Comparison of ENCODE assay signal across 8 cellular contexts in the genomic region with DNA sequence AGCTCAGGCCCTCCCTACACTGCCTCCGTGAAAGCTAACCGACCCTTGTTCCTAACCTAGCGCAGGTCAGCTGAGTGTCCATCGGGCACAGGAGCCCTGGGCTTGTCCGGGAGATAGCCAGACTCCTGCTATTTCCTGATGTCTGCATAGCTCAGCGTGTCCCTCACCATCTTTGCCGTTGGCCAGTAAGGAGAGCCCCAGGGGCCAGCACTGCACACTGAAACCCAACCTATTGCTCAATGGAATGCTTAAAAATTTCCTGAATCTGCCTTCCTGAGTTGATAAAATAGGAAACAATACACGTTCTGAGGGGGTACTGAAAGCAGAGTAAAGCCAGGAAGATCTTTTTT. TPM values are rescaled to one million over a fixed set of nuclear protein-coding genes. Genes with fewer than 3 reads are reported as not detected.
DNase-seq lines count a peak whose midpoint lies in the region; ATAC-seq and TF ChIP-seq lines count a peak whose summit lies in the region.

No MANE protein-coding gene starts in this region.

- H3K9me3 ChIP-seq in right cardiac atrium (ENCODE audit: control insufficient read depth, low read length) (no peaks in the 10 kb centered on the region), stomach smooth muscle (ENCODE audit: control insufficient read depth in 2 of 2, low read length in 2 of 2) (no peaks in the 10 kb centered on the region)

- H3K27me3 Mint-ChIP-seq in activated CD4-positive, alpha-beta T cell treated with anti-CD3 and anti-CD28 coated beads for 36 hours, result no peaks in the 10 kb centered on the region
- no peaks in the 10 kb centered on the region for H3K27me3 Mint-ChIP-seq in activated B cell treated with CpG ODN at 0.5 μM for 24 hours

- H3K4me3 ChIP-seq in right cardiac atrium (ENCODE audit: low read length) (no peak overlapping the region), stomach smooth muscle (ENCODE audit: low read length in 2 of 2) (peak overlapping the region; percentile 27 to 49)

- H3K27ac Mint-ChIP-seq in activated CD4-positive, alpha-beta T cell treated with anti-CD3 and anti-CD28 coated beads for 36 hours, result peak overlapping the region; percentile 95
- peak overlapping the region; percentile 97 for H3K27ac Mint-ChIP-seq in activated B cell treated with CpG ODN at 0.5 μM for 24 hours

- intact Hi-C loops in activated CD4-positive, alpha-beta T cell treated with anti-CD3 and anti-CD28 coated beads for 36 hours (cut with DNase I, micrococcal nuclease), result loop anchor here (1.0 to 10.0 kb wide), 6 partner anchors 35 to 353 kb away; no protein-coding TSS in a partner anchor
- intact Hi-C loops in activated B cell treated with CpG ODN at 0.5 μM for 24 hours (cut with micrococcal nuclease), result loop anchor here (5.0 to 10.0 kb wide), 2 partner anchors 1018 to 1110 kb away; a partner anchor contains a TSS
- intact Hi-C loops in right cardiac atrium (cut with DNase I), result loop anchor here in 1 of 4 donors (10.0 kb wide), 1 partner anchor 348 kb away; no protein-coding TSS in a partner anchor

- H3K27ac ChIP-seq in right cardiac atrium (ENCODE audit: low read length), result no peak overlapping the region
- H3K27ac ChIP-seq in stomach smooth muscle (ENCODE audit: low read length), result no peak overlapping the region

- CTCF ChIA-PET in activated CD4-positive, alpha-beta T cell treated with anti-CD3 and anti-CD28 coated beads for 36 hours (lab: Charles Lee), result interaction anchor here (0.6 to 3.2 kb wide), 17 partner anchors 8 to 353 kb away, joined by 3 to 19 read pairs (median 6); no protein-coding TSS in a partner anchor
- CTCF ChIA-PET in activated B cell treated with CpG ODN at 0.5 μM for 24 hours (lab: Charles Lee), result interaction anchor here (0.7 to 2.4 kb wide), 8 partner anchors 20 to 353 kb away, joined by 3 to 10 read pairs (median 4); no protein-coding TSS in a partner anchor

- H3K27me3 ChIP-seq in right cardiac atrium (ENCODE audit: control insufficient read depth, insufficient read depth) (no peaks in the 10 kb centered on the region), stomach smooth muscle (ENCODE audit: control insufficient read depth in 1 of 2, insufficient read depth in 2 of 2, low read length in 2 of 2) (no peaks in the 10 kb centered on the region)

- H3K36me3 Mint-ChIP-seq in activated CD4-positive, alpha-beta T cell treated with anti-CD3 and anti-CD28 coated beads for 36 hours (ENCODE audit: low read depth), result peaks cover 45% of the 10 kb centered on the region
- peaks cover 46% of the 10 kb centered on the region for H3K36me3 Mint-ChIP-seq in activated B cell treated with CpG ODN at 0.5 μM for 24 hours (ENCODE audit: low read depth)

- H3K9ac ChIP-seq in stomach smooth muscle (ENCODE audit: low read length in 2 of 2), result no peak overlapping the region

- WGBS in right cardiac atrium, result 40% methylated on average over 8 of the region's 8 CpGs

- no peaks in the 10 kb centered on the region for H3K9me3 Mint-ChIP-seq in activated CD4-positive, alpha-beta T cell treated with anti-CD3 and anti-CD28 coated beads for 36 hours (ENCODE audit: low read depth)
- H3K9me3 Mint-ChIP-seq in activated B cell treated with CpG ODN at 0.5 μM for 24 hours, result no peaks in the 10 kb centered on the region

- H3K36me3 ChIP-seq in stomach smooth muscle (ENCODE audit: control insufficient read depth in 2 of 2, insufficient read depth in 2 of 2, low read length in 2 of 2), result no peaks in the 10 kb centered on the region

- no peaks in the 10 kb centered on the region for H3K4me1 ChIP-seq in right cardiac atrium (ENCODE audit: control insufficient read depth, insufficient read depth, low read length)
- peaks cover 33% of the 10 kb centered on the region for H3K4me1 ChIP-seq in stomach smooth muscle (ENCODE audit: control insufficient read depth, insufficient read depth, low read length)

- DNase-seq in activated CD4-positive, alpha-beta T cell treated with anti-CD3 and anti-CD28 coated beads for 36 hours, result no peak
- no peak for DNase-seq in activated CD4-positive, alpha-beta T cell treated with anti-CD3 and anti-CD28 coated beads for 1 hour
- DNase-seq in activated B cell treated with CpG ODN at 0.5 μM for 24 hours, result no peak
- peak in 1 of 3 donors; percentile 40 for DNase-seq in right cardiac atrium
- no peak for DNase-seq in NCI-H446 (lab: John Stamatoyannopoulos, UW)
- no peak for DNase-seq in DMS79 treated with DMSO at 0.1 percent for 48 hours (lab: John Stamatoyannopoulos, UW)

- no peak for ATAC-seq in activated CD4-positive, alpha-beta T cell treated with anti-CD3 and anti-CD28 coated beads for 36 hours
- ATAC-seq in activated B cell treated with CpG ODN at 0.5 μM for 24 hours (ENCODE audit: low read depth) (no peak), right cardiac atrium (peak; percentile 27 to 38), HG02981 (IDR thresholded peaks at IDR 0.05; ENCODE audit: unreplicated experiment) (no peak)

- peak overlapping the region; percentile 87 for H3K4me3 Mint-ChIP-seq in activated CD4-positive, alpha-beta T cell treated with anti-CD3 and anti-CD28 coated beads for 36 hours
- peak overlapping the region; percentile 91 for H3K4me3 Mint-ChIP-seq in activated B cell treated with CpG ODN at 0.5 μM for 24 hours

- POLR2A ChIA-PET in activated CD4-positive, alpha-beta T cell treated with anti-CD3 and anti-CD28 coated beads for 36 hours (lab: Charles Lee), result interaction anchor here (0.6 to 7.0 kb wide), 23 partner anchors 8 to 354 kb away, joined by 3 to 104 read pairs (median 6); no protein-coding TSS in a partner anchor
- POLR2A ChIA-PET in activated B cell treated with CpG ODN at 0.5 μM for 24 hours (lab: Charles Lee), result interaction anchor here (0.6 to 8.4 kb wide), 33 partner anchors 20 to 1014 kb away, joined by 3 to 290 read pairs (median 6); a partner anchor contains a TSS

- no peak for TF ChIP-seq CTCF in activated B cell treated with CpG ODN at 0.5 μM for 24 hours (IDR thresholded peaks at IDR 0.05)

- H3K4me1 Mint-ChIP-seq in activated CD4-positive, alpha-beta T cell treated with anti-CD3 and anti-CD28 coated beads for 36 hours, result peaks cover 79% of the 10 kb centered on the region
- peaks cover 98% of the 10 kb centered on the region for H3K4me1 Mint-ChIP-seq in activated B cell treated with CpG ODN at 0.5 μM for 24 hours

RNA-seq across cellular contexts. Expression of a gene that starts 2.2 kb away (rescaled TPM):
- total RNA-seq in activated CD4-positive, alpha-beta T cell treated with anti-CD3 and anti-CD28 coated beads for 36 hours, result 10 to 100 TPM; 49.5 to 58.8 TPM
- total RNA-seq in activated B cell treated with CpG ODN at 0.5 μM for 24 hours, result 83.4 and 92.1 TPM in 2 replicates
- 10 to 100 TPM in 1 of 4 donors, 1 to 10 TPM in 3; 2.5 to 17.6 (median 5.0) TPM for total RNA-seq in right cardiac atrium
- 0.81 TPM for polyA plus RNA-seq in right cardiac atrium

Comparison
In these comparisons a context has a peak if more than half of its experiments do, and no peak if none do; other contexts are left out.
1. ATAC-seq: peak in right cardiac atrium (2 of 2); none in activated CD4-positive, alpha-beta T cell treated with anti-CD3 and anti-CD28 coated beads for 36 hours (single experiment), activated B cell treated with CpG ODN at 0.5 μM for 24 hours (single experiment) and HG02981 (single experiment).